In the genomic region with DNA sequence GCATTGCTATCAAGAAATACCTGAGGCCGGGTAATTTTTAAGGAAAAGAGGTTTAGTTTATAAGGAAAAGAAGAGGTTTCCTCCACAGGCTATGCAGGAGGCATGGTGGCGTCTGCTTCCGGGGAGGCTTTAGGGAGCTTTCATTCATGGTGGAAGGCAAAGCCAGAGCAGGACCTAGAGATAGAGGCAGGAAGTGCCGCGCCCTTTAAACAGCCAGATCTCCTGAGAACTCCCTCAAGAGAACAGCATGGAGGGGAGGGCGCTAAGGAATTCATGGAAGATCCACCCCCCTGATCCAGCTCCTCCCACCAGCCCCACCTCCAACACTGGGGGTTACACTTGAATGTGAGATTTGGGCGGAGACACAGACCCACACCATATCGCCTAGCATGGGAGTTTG, we compare ENCODE assay signal across 16 cellular contexts. TPM values are rescaled to one million over a fixed set of nuclear protein-coding genes. Genes with fewer than 3 reads are reported as not detected.
DNase-seq lines count a peak whose midpoint lies in the region; ATAC-seq, FAIRE-seq and TF ChIP-seq lines count a peak whose summit lies in the region.
"Had no signal": no experiment of that assay in that cellular context is flagged by ENCODE, and none has a peak within 500 bp of the region (broad histone marks: within the 10 kb centered on the region; RNA-seq: fewer than 3 reads in every experiment).

No MANE protein-coding gene starts in this region.

- intact Hi-C loops in pancreas (cut with DNase I) (no loop called here), Caco-2 (cut with micrococcal nuclease; ENCODE audit: unreplicated experiment) (no loop called here), breast epithelium (cut with DNase I; ENCODE audit: low total_unique reads) (no loop called here)
- intact Hi-C loops in activated CD8-positive, alpha-beta T cell treated with anti-CD3 and anti-CD28 coated beads for 36 hours (cut with micrococcal nuclease): no loop called here

- TF ChIP-seq POLR2A in breast epithelium (IDR thresholded peaks at IDR 0.05): no peak

- no peak for FAIRE-seq in pancreas (lab: Jason Lieb, UNC)
- FAIRE-seq: A204.1 had no signal

- peak; percentile 48 for DNase-seq in H7
- no peak for DNase-seq in WTC11 (ENCODE audit: low spot score)
- DNase-seq in foreskin keratinocyte: no peak
- DNase-seq in pancreas: peak in 3 of 6 donors; percentile 36 to 56 (median 44)
- no peak for DNase-seq in Caco-2
- no peak for DNase-seq in breast epithelium (ENCODE audit: low spot score in 2 of 2)
- no peak for DNase-seq in NCI-H526 (lab: John Stamatoyannopoulos, UW)
- DNase-seq in activated CD8-positive, alpha-beta T cell treated with anti-CD3 and anti-CD28 coated beads for 36 hours: no peak
- DNase-seq: CD4-positive, alpha-beta memory T cell; KG1; NCI-H1694; NCI-H510A; PC-3 had no signal

- 20 to 24% methylated on average over 8 of the region's 8 CpGs for WGBS in pancreas, 2 donors

- H3K36me3 ChIP-seq in H7 (replicated peaks; ENCODE audit: control insufficient read depth, insufficient read depth, low read length): no peaks in the 10 kb centered on the region
- H3K36me3 ChIP-seq in pancreas: no peaks in the 10 kb centered on the region
- no peaks in the 10 kb centered on the region for H3K36me3 ChIP-seq in Caco-2 (ENCODE audit: control insufficient read depth, insufficient read depth, low read length)
- no peaks in the 10 kb centered on the region for H3K36me3 ChIP-seq in breast epithelium
- H3K36me3 ChIP-seq: BLaER1, SJCRH30 had no signal

- H3K27me3 ChIP-seq in H7 (ENCODE audit: control insufficient read depth, insufficient read depth, low read length): peaks cover 12% of the 10 kb centered on the region
- no peaks in the 10 kb centered on the region for H3K27me3 ChIP-seq in foreskin keratinocyte
- no peaks in the 10 kb centered on the region for H3K27me3 ChIP-seq in pancreas
- no peaks in the 10 kb centered on the region for H3K27me3 ChIP-seq in Caco-2 (replicated peaks; ENCODE audit: control insufficient read depth, insufficient read depth, low read length)
- H3K27me3 ChIP-seq in breast epithelium: no peaks in the 10 kb centered on the region
- H3K27me3 ChIP-seq: BLaER1, SJCRH30 had no signal

- ATAC-seq in WTC11: peak; percentile 84
- peak; percentile 52 for ATAC-seq in foreskin keratinocyte
- peak; percentile 80 to 95 (median 90) for ATAC-seq in pancreas
- no peak for ATAC-seq in activated CD8-positive, alpha-beta T cell treated with anti-CD3 and anti-CD28 coated beads for 36 hours
- ATAC-seq: PC-3 had no signal

- H3K27ac ChIP-seq in foreskin keratinocyte: no peak overlapping the region
- peak overlapping the region in 3 of 4 donors; percentile 8 to 76 (median 69) for H3K27ac ChIP-seq in pancreas
- H3K27ac ChIP-seq in breast epithelium: no peak overlapping the region
- H3K27ac ChIP-seq: BLaER1, SJCRH30 had no signal

- no peaks in the 10 kb centered on the region for H3K36me3 Mint-ChIP-seq in WTC11
- peaks cover 5% of the 10 kb centered on the region for H3K36me3 Mint-ChIP-seq in Caco-2 (ENCODE audit: insufficient read depth, unreplicated experiment)
- no peaks in the 10 kb centered on the region for H3K36me3 Mint-ChIP-seq in activated CD8-positive, alpha-beta T cell treated with anti-CD3 and anti-CD28 coated beads for 36 hours (ENCODE audit: low read depth)
- H3K36me3 Mint-ChIP-seq: CD4-positive, alpha-beta memory T cell had no signal

- BruUV-seq in Caco-2 (replicated peaks; lab: Mats Ljungman, UMichigan): no TSS peak

- POLR2A ChIA-PET in WTC11 (lab: Charles Lee): no interaction called here
- POLR2A ChIA-PET in Caco-2 (lab: Charles Lee): no interaction called here
- POLR2A ChIA-PET in activated CD8-positive, alpha-beta T cell treated with anti-CD3 and anti-CD28 coated beads for 36 hours (lab: Charles Lee): no interaction called here

- peaks cover 10% of the 10 kb centered on the region for H3K27me3 Mint-ChIP-seq in WTC11 (ENCODE audit: low read depth)
- H3K27me3 Mint-ChIP-seq in Caco-2 (ENCODE audit: insufficient read depth, unreplicated experiment): no peaks in the 10 kb centered on the region
- peaks cover 17% of the 10 kb centered on the region for H3K27me3 Mint-ChIP-seq in activated CD8-positive, alpha-beta T cell treated with anti-CD3 and anti-CD28 coated beads for 36 hours

- H3K9me3 ChIP-seq in pancreas (no peaks in the 10 kb centered on the region), Caco-2 (no peaks in the 10 kb centered on the region), breast epithelium (no peaks in the 10 kb centered on the region)
- H3K9me3 ChIP-seq: SJCRH30 had no signal

- H3K27ac Mint-ChIP-seq in WTC11: no peak overlapping the region
- H3K27ac Mint-ChIP-seq in Caco-2 (ENCODE audit: unreplicated experiment): no peak overlapping the region
- no peak overlapping the region for H3K27ac Mint-ChIP-seq in activated CD8-positive, alpha-beta T cell treated with anti-CD3 and anti-CD28 coated beads for 36 hours
- H3K27ac Mint-ChIP-seq: CD4-positive, alpha-beta memory T cell had no signal

- H3K4me1 Mint-ChIP-seq in WTC11: peaks cover 23% of the 10 kb centered on the region
- peaks cover 26% of the 10 kb centered on the region for H3K4me1 Mint-ChIP-seq in Caco-2 (ENCODE audit: low read depth, unreplicated experiment)
- H3K4me1 Mint-ChIP-seq in activated CD8-positive, alpha-beta T cell treated with anti-CD3 and anti-CD28 coated beads for 36 hours (ENCODE audit: low read depth): no peaks in the 10 kb centered on the region
- H3K4me1 Mint-ChIP-seq: CD4-positive, alpha-beta memory T cell had no signal

- H3K4me1 ChIP-seq in foreskin keratinocyte: no peaks in the 10 kb centered on the region
- no peaks in the 10 kb centered on the region for H3K4me1 ChIP-seq in pancreas
- H3K4me1 ChIP-seq in Caco-2: peaks cover 22% of the 10 kb centered on the region
- no peaks in the 10 kb centered on the region for H3K4me1 ChIP-seq in breast epithelium
- H3K4me1 ChIP-seq: BLaER1, SJCRH30 had no signal

- no peak for TF ChIP-seq CTCF in WTC11 (IDR thresholded peaks at IDR 0.05)
- no peak for TF ChIP-seq CTCF in foreskin keratinocyte (conservative IDR thresholded peaks at IDR 0.05)
- no peak for TF ChIP-seq CTCF in pancreas (IDR thresholded peaks at IDR 0.05)
- no peak for TF ChIP-seq CTCF in Caco-2 (IDR thresholded peaks at IDR 0.05; ENCODE audit: insufficient read depth in 1 of 2, low read depth in 1 of 2, low read length in 1 of 2, severe bottlenecking in 1 of 2, unreplicated experiment in 1 of 2)
- TF ChIP-seq CTCF in breast epithelium (IDR thresholded peaks at IDR 0.05): no peak
- no peak for TF ChIP-seq CTCF in activated CD8-positive, alpha-beta T cell treated with anti-CD3 and anti-CD28 coated beads for 36 hours (IDR thresholded peaks at IDR 0.05)

- CTCF ChIA-PET in WTC11 (lab: Charles Lee) (interaction anchor here (0.6 to 2.2 kb wide), 8 partner anchors 14 to 200 kb away, joined by 3 to 11 read pairs (median 4); a partner anchor contains a TSS), Caco-2 (lab: Charles Lee) (no interaction called here)
- CTCF ChIA-PET in activated CD8-positive, alpha-beta T cell treated with anti-CD3 and anti-CD28 coated beads for 36 hours (lab: Charles Lee): no interaction called here

- H3K4me3 ChIP-seq in H7 (ENCODE audit: insufficient read depth, low read depth, low read length): no peak overlapping the region
- H3K4me3 ChIP-seq in pancreas: peak overlapping the region in 3 of 4 donors; percentile 13 to 35 (median 31)
- H3K4me3 ChIP-seq in Caco-2 (ENCODE audit: low read depth, low read length): no peak overlapping the region
- H3K4me3 ChIP-seq in breast epithelium: no peak overlapping the region
- H3K4me3 ChIP-seq: BLaER1, SJCRH30 had no signal

- H3K9me3 Mint-ChIP-seq in WTC11 (no peaks in the 10 kb centered on the region), Caco-2 (ENCODE audit: unreplicated experiment) (no peaks in the 10 kb centered on the region)
- no peaks in the 10 kb centered on the region for H3K9me3 Mint-ChIP-seq in activated CD8-positive, alpha-beta T cell treated with anti-CD3 and anti-CD28 coated beads for 36 hours

- H3K4me3 Mint-ChIP-seq in WTC11 (no peak overlapping the region), Caco-2 (ENCODE audit: unreplicated experiment) (no peak overlapping the region)
- no peak overlapping the region for H3K4me3 Mint-ChIP-seq in activated CD8-positive, alpha-beta T cell treated with anti-CD3 and anti-CD28 coated beads for 36 hours
- H3K4me3 Mint-ChIP-seq: CD4-positive, alpha-beta memory T cell had no signal

TF ChIP-seq in WTC11, 78 proteins besides CTCF, POLR2A, EP300 and RAD21 (continues in another document):
- TF ChIP-seq ZNF121 (CRISPR knock-in tag; IDR thresholded peaks at IDR 0.05) (no peak), GRHL2 (CRISPR knock-in tag; IDR thresholded peaks at IDR 0.05; ENCODE audit: insufficient replicate concordance, severe bottlenecking) (no peak), NFATC4 (CRISPR knock-in tag; IDR thresholded peaks at IDR 0.05) (no peak), IRF2 (CRISPR knock-in tag; IDR thresholded peaks at IDR 0.05; ENCODE audit: borderline replicate concordance, low read depth) (no peak), NR2C2 (CRISPR knock-in tag; IDR thresholded peaks at IDR 0.05) (no peak), NFYB (CRISPR knock-in tag; conservative IDR thresholded peaks at IDR 0.05; ENCODE audit: low read depth) (no peak), JAZF1 (CRISPR knock-in tag; IDR thresholded peaks at IDR 0.05) (no peak), GTF2I (CRISPR knock-in tag; conservative IDR thresholded peaks at IDR 0.05) (no peak), SMAD3 (CRISPR knock-in tag; IDR thresholded peaks at IDR 0.05; ENCODE audit: borderline replicate concordance) (no peak), ZBTB21 (CRISPR knock-in tag; IDR thresholded peaks at IDR 0.05; ENCODE audit: borderline replicate concordance) (no peak), ZNF317 (CRISPR knock-in tag; IDR thresholded peaks at IDR 0.05; ENCODE audit: borderline replicate concordance, low read depth) (no peak)
- TF ChIP-seq, protein P1, sequence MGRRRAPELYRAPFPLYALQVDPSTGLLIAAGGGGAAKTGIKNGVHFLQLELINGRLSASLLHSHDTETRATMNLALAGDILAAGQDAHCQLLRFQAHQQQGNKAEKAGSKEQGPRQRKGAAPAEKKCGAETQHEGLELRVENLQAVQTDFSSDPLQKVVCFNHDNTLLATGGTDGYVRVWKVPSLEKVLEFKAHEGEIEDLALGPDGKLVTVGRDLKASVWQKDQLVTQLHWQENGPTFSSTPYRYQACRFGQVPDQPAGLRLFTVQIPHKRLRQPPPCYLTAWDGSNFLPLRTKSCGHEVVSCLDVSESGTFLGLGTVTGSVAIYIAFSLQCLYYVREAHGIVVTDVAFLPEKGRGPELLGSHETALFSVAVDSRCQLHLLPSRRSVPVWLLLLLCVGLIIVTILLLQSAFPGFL (CRISPR knock-in tag; IDR thresholded peaks at IDR 0.05; ENCODE audit: borderline replicate concordance): no peak

RNA-seq across cellular contexts. Expression of a gene that starts 13.9 kb away (rescaled TPM):
- 5.5 and 26.6 TPM in 2 replicates for total RNA-seq in H7 (2014; rRNA removed; shearing (Covaris generic))
- total RNA-seq in WTC11 (2021) (3.4 to 4.9 TPM (median 3.8 TPM) in 3 replicates), foreskin keratinocyte (0.48 and 0.71 TPM in 2 replicates), pancreas (1 to 10 TPM in 5 of 6 donors, under 1 TPM in 1; 0.87 to 6.5 (median 2.8) TPM), Caco-2 (2022) (18.6 and 21.1 TPM in 2 replicates), breast epithelium (1 to 10 TPM in 1 of 3 donors, under 1 TPM in 1, not detected in 1; 0.32 to 1.0 TPM)
- polyA plus RNA-seq in foreskin keratinocyte (0.29 and 0.51 TPM in 2 replicates), pancreas (1 to 10 TPM; 3.6 to 6.2 TPM)
- not detected for total RNA-seq in activated CD8-positive, alpha-beta T cell treated with anti-CD3 and anti-CD28 coated beads for 36 hours
- total RNA-seq: CD4-positive, alpha-beta memory T cell; PC-3; SJCRH30 had no signal
- polyA plus RNA-seq: CD4-positive, alpha-beta memory T cell had no signal

Comparison
In these comparisons a context has a peak if more than half of its experiments do, and no peak if none do; other contexts are left out.
1. H3K4me3 ChIP-seq: peak in pancreas (3 of 4); none in H7 (single experiment), Caco-2 (single experiment) and breast epithelium (0 of 3).
2. H3K27ac ChIP-seq: peak in pancreas (3 of 4); none in foreskin keratinocyte (single experiment) and breast epithelium (0 of 2).